Comparison of ENCODE assay signal across 32 cellular contexts in genomic region chr2:46402874-46403273, GRCh38.
"Had no signal": no experiment of that assay in that cellular context is flagged by ENCODE, and none has a peak within 500 bp of the region (broad histone marks: within the 10 kb centered on the region; RNA-seq: fewer than 3 reads in every experiment).

No MANE protein-coding gene starts in this region.

- H3K4me1 ChIP-seq: adrenal gland, foreskin keratinocyte, gastrocnemius medialis had no signal

- ATAC-seq: activated CD4-positive, CD25-positive, alpha-beta regulatory T cell treated with anti-CD3 and anti-CD28 coated beads, Interleukin-2, amount 50 U/mL, for 24 hours; activated CD8-positive, alpha-beta memory T cell treated with anti-CD3 and anti-CD28 coated beads, Interleukin-2, amount 10 ng/mL, durations not matched to agents 7 days and 5 days; activated CD8-positive, alpha-beta T cell treated with anti-CD3 and anti-CD28 coated beads for 36 hours; activated naive CD8-positive, alpha-beta T cell treated with anti-CD3 and anti-CD28 coated beads, Interleukin-2, amount 50 U/mL, for 24 hours; body of pancreas; esophagus mucosa; foreskin keratinocyte; gastrocnemius medialis; T-helper 17 cell had no signal

- H3K27ac ChIP-seq: adrenal gland, body of pancreas, cardiac muscle cell, colonic mucosa, foreskin keratinocyte, gastrocnemius medialis, WERI-Rb-1 had no signal

- H3K36me3 ChIP-seq: adrenal gland, cardiac muscle cell, colonic mucosa, gastrocnemius medialis, WERI-Rb-1 had no signal

- H3K4me3 ChIP-seq: adrenal gland, body of pancreas, cardiac muscle cell, colonic mucosa, gastrocnemius medialis had no signal

- H3K27me3 ChIP-seq: adrenal gland, body of pancreas, colonic mucosa, foreskin keratinocyte, gastrocnemius medialis had no signal

- H3K9me3 ChIP-seq: adrenal gland, body of pancreas, colonic mucosa, gastrocnemius medialis had no signal

- DNase-seq: activated B cell treated with CpG ODN at 0.5 μM for 24 hours; activated CD4-positive, alpha-beta T cell treated with anti-CD3 and anti-CD28 coated beads for 48 hours; activated CD4-positive, alpha-beta T cell treated with anti-CD3 and anti-CD28 coated beads, Interleukin-2, amount 50 U/mL, for 1 hour; activated CD4-positive, alpha-beta T cell treated with anti-CD3 and anti-CD28 coated beads, Interleukin-2, amount 50 U/mL, for 48 hours; activated CD8-positive, alpha-beta memory T cell treated with anti-CD3 and anti-CD28 coated beads, Interleukin-2, amount 10 ng/mL, durations not matched to agents 7 days and 5 days; activated CD8-positive, alpha-beta memory T cell treated with anti-CD3 and anti-CD28 coated beads, Interleukin-2, amount 50 U/mL, for 4 hours; activated CD8-positive, alpha-beta T cell treated with anti-CD3 and anti-CD28 coated beads for 36 hours; activated effector memory CD4-positive, alpha-beta T cell treated with anti-CD3 and anti-CD28 coated beads, Interleukin-2, amount 50 U/mL, for 16 hours; activated naive CD4-positive, alpha-beta T cell treated with anti-CD3 and anti-CD28 coated beads for 36 hours; activated naive CD8-positive, alpha-beta T cell treated with anti-CD3 and anti-CD28 coated beads for 36 hours; activated naive CD8-positive, alpha-beta T cell treated with anti-CD3 and anti-CD28 coated beads, Interleukin-2, amount 50 U/mL, for 24 hours; activated T-cell treated with anti-CD3 and anti-CD28 coated beads, Interleukin-2, amount 50 U/mL, for 1 hour; activated T-cell treated with anti-CD3 and anti-CD28 coated beads, Interleukin-2, amount 50 U/mL, for 48 hours; adrenal gland; amygdala; aorta; body of pancreas; central memory CD4-positive, alpha-beta T cell; cerebellar nuclear complex; colonic mucosa; effector CD8-positive, alpha-beta T cell; endodermal cell; foreskin keratinocyte; gastrocnemius medialis; glutamatergic neuron; T-helper 1 cell; T-helper 17 cell; T1000; WERI-Rb-1 had no signal
